9 cellular contexts compared by ENCODE assay signal in the genomic region with DNA sequence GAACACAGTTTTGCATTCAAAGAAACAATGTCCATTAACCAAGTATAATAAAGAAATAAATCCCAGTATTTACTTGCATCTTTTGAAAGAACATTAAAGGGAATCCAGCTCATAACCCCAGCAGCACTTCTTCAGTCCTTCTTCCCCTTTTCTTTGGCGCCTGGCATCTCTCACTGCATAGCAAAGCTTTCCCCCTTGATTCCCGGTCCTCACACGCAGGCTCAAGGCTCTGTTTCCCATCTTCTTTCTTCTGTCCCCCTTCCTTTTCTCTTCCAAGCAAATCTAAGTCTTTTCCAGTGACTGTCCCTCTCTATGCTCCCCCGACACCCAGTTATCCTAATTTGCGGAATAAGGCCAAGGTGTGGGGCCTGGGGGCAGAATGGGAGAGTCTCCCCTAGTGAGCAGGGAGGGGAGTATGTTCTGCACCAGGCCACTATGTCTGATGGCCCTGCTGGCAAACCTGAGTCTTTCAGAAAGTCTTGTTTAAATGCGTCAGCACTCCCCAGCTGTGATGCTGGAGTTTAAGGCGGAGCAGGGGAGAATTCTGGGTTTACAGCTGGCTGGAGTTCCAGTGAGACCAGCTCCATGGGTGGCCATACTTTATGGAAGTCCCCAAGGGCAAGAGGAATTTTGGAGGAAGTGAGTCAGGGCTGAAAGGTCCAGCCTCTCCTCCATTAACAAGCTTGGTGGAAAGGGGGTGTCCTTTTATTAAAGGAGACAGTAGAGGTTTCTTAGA.
DNase-seq lines count a peak whose midpoint lies in the region; TF ChIP-seq lines count a peak whose summit lies in the region.
"Had no signal": no experiment of that assay in that cellular context is flagged by ENCODE, and none has a peak within 500 bp of the region (broad histone marks: within the 10 kb centered on the region; RNA-seq: fewer than 3 reads in every experiment).

No MANE protein-coding gene starts in this region.

- peaks cover 37% of the 10 kb centered on the region for H3K4me1 ChIP-seq in NT2/D1 (ENCODE audit: insufficient read depth, insufficient read length)

- no peaks in the 10 kb centered on the region for H3K9me3 ChIP-seq in NT2/D1 (ENCODE audit: insufficient read depth, low read length)

- no peaks in the 10 kb centered on the region for H3K9me3 Mint-ChIP-seq in nephron progenitor cell

- peak overlapping the region; percentile 62 for H3K27ac Mint-ChIP-seq in nephron progenitor cell

- no peaks in the 10 kb centered on the region for H3K27me3 ChIP-seq in NT2/D1 (ENCODE audit: insufficient read depth, insufficient read length)

- DNase-seq in AG09319 (ENCODE audit: extremely low read depth, low read depth) (peak; percentile 75), NT2/D1 (ENCODE audit: low read depth, low spot score) (peak; percentile 68), epithelial cell of esophagus (ENCODE audit: low read depth) (peak; percentile 17), nephron progenitor cell (no peak), SHP77 (lab: John Stamatoyannopoulos, UW) (no peak), Ammon's horn (ENCODE audit: low spot score) (no peak)
- DNase-seq in stimulated activated CD4-positive, alpha-beta T cell treated with anti-CD3 and anti-CD28 coated beads, Interleukin-2, amount 100 ng/mL, for 24 hours: no peak
- no peak for DNase-seq in activated CD8-positive, alpha-beta memory T cell treated with anti-CD3 and anti-CD28 coated beads, Interleukin-2, amount 50 U/mL, for 4 hours
- DNase-seq: DND-41 had no signal

- H3K4me3 ChIP-seq in NT2/D1 (ENCODE audit: insufficient read length, low read depth): no peak overlapping the region
- H3K4me3 ChIP-seq in epithelial cell of esophagus (ENCODE audit: low read length): no peak overlapping the region

- TF ChIP-seq CTCF in AG09319 (IDR thresholded peaks at IDR 0.05; ENCODE audit: low read depth, low read length) (no peak), epithelial cell of esophagus (IDR thresholded peaks at IDR 0.05; ENCODE audit: insufficient read depth, low read depth, low read length, missing control alignments) (no peak), nephron progenitor cell (IDR thresholded peaks at IDR 0.05) (no peak)

- H3K4me1 Mint-ChIP-seq in nephron progenitor cell: peaks cover 74% of the 10 kb centered on the region

- peaks cover 7% of the 10 kb centered on the region for H3K36me3 Mint-ChIP-seq in nephron progenitor cell (ENCODE audit: low read depth)

- H3K9ac ChIP-seq in NT2/D1 (ENCODE audit: insufficient read length, low read depth): no peak overlapping the region

- peaks cover 9% of the 10 kb centered on the region for H3K27me3 Mint-ChIP-seq in nephron progenitor cell (ENCODE audit: low read depth, poor library complexity)

- H3K4me3 Mint-ChIP-seq in nephron progenitor cell: no peak overlapping the region

- peaks cover 38% of the 10 kb centered on the region for H3K36me3 ChIP-seq in NT2/D1 (ENCODE audit: insufficient read depth, insufficient read length, low read length)

Comparison
In these comparisons a context has a peak if more than half of its experiments do, and no peak if none do; other contexts are left out.
1. DNase-seq: peak in AG09319 (single experiment), NT2/D1 (single experiment) and epithelial cell of esophagus (single experiment); none in nephron progenitor cell (single experiment), stimulated activated CD4-positive, alpha-beta T cell treated with anti-CD3 and anti-CD28 coated beads, Interleukin-2, amount 100 ng/mL, for 24 hours (0 of 2), SHP77 (0 of 2), activated CD8-positive, alpha-beta memory T cell treated with anti-CD3 and anti-CD28 coated beads, Interleukin-2, amount 50 U/mL, for 4 hours (single experiment) and Ammon's horn (single experiment).